In the genomic region with DNA sequence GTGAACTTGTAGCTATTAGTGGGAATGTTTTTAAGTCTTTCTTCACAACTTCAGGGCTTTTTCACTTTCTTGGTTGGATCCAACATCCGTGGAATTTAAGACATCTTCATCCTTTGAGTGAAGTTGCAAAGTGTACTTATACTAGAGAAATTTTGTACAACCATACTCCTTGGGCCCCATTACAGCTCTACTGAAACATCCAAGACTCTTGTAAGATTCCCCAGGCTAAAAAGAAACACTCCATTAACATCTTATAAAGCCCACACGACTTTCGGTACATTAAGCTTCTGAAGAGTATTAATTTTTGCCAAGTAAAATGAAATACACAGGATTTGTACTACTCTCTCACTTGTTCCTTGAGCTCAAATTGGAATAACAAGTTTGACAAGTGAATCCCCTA, we compare ENCODE assay signal across 1 cellular context.
TF ChIP-seq lines count a peak whose summit lies in the region.

No MANE protein-coding gene starts in this region.

TF ChIP-seq in HepG2, 621 proteins besides CTCF, POLR2A, EP300 and RAD21:
- TF ChIP-seq IRX3 (CRISPR knock-in tag; IDR thresholded peaks at IDR 0.05; ENCODE audit: borderline replicate concordance, low read depth) (no peak), CENPX (CRISPR knock-in tag; IDR thresholded peaks at IDR 0.05) (0 out of 2 replicates have a peak, but pooled peaks have one; percentile 64), CBX2 (IDR thresholded peaks at IDR 0.05; ENCODE audit: low read depth, low read length) (no peak), CBX2 (CRISPR knock-in tag; IDR thresholded peaks at IDR 0.05; ENCODE audit: low read depth) (no peak), ZNF501 (CRISPR knock-in tag; IDR thresholded peaks at IDR 0.05) (no peak), ZMAT3 (CRISPR knock-in tag; conservative IDR thresholded peaks at IDR 0.05) (no peak), AHDC1 (CRISPR knock-in tag; IDR thresholded peaks at IDR 0.05; ENCODE audit: borderline replicate concordance) (no peak), RXRA (CRISPR knock-in tag; IDR thresholded peaks at IDR 0.05) (no peak), PRPF4 (IDR thresholded peaks at IDR 0.05; ENCODE audit: low read depth, low read length, poor library complexity, severe bottlenecking) (no peak), RBFOX2 (IDR thresholded peaks at IDR 0.05; ENCODE audit: low read depth, low read length) (peak; percentile 53; the same call in 1 of the 2 replicates), RERE (CRISPR knock-in tag; IDR thresholded peaks at IDR 0.05; ENCODE audit: low read depth) (no peak), NRL (CRISPR knock-in tag; IDR thresholded peaks at IDR 0.05; ENCODE audit: borderline replicate concordance) (no peak), GATA4 (IDR thresholded peaks at IDR 0.05; ENCODE audit: borderline replicate concordance, low read depth) (no peak)
- TF ChIP-seq, protein P1, sequence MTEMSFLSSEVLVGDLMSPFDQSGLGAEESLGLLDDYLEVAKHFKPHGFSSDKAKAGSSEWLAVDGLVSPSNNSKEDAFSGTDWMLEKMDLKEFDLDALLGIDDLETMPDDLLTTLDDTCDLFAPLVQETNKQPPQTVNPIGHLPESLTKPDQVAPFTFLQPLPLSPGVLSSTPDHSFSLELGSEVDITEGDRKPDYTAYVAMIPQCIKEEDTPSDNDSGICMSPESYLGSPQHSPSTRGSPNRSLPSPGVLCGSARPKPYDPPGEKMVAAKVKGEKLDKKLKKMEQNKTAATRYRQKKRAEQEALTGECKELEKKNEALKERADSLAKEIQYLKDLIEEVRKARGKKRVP (CRISPR knock-in tag; IDR thresholded peaks at IDR 0.05), result peak in 1 of 2 experiments; percentile 43; a peak in 1 of 4 replicates
